In the genomic region with DNA sequence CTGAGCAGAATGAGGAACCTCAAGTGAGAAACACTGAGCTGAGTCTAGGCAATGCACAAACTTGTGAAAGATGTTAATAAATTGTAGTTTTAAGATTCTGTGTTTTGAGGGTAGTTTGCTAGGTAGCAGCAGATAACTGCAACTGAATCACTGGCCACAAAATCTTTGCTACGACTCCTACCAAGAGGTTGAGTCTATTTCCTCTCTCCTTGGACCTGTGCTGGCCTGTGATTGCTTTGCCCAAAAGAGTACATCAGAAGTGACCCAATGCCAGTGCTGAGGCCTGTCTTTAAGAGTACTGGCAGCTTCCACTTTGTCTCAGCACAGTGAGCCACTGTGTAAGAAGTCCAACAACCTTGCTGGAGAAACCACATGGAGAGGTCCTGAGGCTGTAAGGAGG, we compare ENCODE assay signal across 1 cellular context.
TF ChIP-seq lines count a peak whose summit lies in the region.

No MANE protein-coding gene starts in this region.

TF ChIP-seq in A549, 52 proteins besides CTCF, POLR2A, EP300 and RAD21 (continued from another document):
- no peak for TF ChIP-seq JUNB (IDR thresholded peaks at IDR 0.05)
TF ChIP-seq in A549: peak in this region for 0.
